ENCODE assay signal across 8 cellular contexts in the genomic region with DNA sequence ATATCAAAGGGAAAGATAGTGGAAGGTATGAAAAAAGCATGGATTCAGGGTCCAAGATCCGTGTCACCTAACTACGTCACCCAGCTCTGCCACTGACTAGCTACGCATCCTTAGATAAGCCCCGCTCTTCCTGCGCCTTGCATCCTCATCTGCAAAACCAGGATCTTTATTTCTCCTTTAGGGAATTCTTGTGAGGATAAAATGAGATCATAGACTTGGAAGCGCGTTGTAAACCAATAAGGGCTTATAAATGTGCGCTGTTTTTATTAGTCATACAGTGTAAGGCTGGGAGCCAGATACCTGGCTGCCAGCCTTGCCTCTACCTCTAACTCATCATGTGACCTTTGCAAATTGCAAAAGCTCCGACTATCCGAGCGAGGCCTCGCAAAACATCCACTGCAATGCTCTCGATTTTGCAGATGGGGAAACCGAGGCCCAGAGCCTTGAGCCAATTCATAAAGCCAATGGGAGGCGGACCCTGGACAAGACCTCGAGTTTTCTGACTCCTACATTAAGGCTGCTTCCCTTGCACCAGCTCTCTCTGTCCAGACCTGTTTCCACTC. TPM values are rescaled to one million over a fixed set of nuclear protein-coding genes. Genes with fewer than 3 reads are reported as not detected.
DNase-seq lines count a peak whose midpoint lies in the region; ATAC-seq and TF ChIP-seq lines count a peak whose summit lies in the region.

No MANE protein-coding gene starts in this region.

- H3K9me3 Mint-ChIP-seq in activated naive CD8-positive, alpha-beta T cell (ENCODE audit: low read depth): no peaks in the 10 kb centered on the region

- peaks cover 33% of the 10 kb centered on the region for H4K20me1 ChIP-seq in smooth muscle cell (ENCODE audit: low read depth)

- H3K36me3 ChIP-seq in KOPT-K1 (ENCODE audit: insufficient read depth, low read length) (peaks cover 41% of the 10 kb centered on the region), iPS-18a (ENCODE audit: control insufficient read depth, low read depth, low read length) (peaks cover 28% of the 10 kb centered on the region), smooth muscle cell (ENCODE audit: low read depth) (no peaks in the 10 kb centered on the region)

- WGBS in smooth muscle cell (ENCODE audit: low lambda C conversion rate): 9% methylated on average over 16 of the region's 16 CpGs

- peak; percentile 33 for DNase-seq in Caki2 (ENCODE audit: low read depth)
- no peak for DNase-seq in smooth muscle cell (lab: John Stamatoyannopoulos, UW; ENCODE audit: unreplicated experiment)
- DNase-seq in 8988T: no peak

- peak overlapping the region; percentile 91 for H3K4me3 Mint-ChIP-seq in activated naive CD8-positive, alpha-beta T cell

- peaks cover 41% of the 10 kb centered on the region for H3K4me1 Mint-ChIP-seq in activated naive CD8-positive, alpha-beta T cell (ENCODE audit: low read depth)

- peak overlapping the region; percentile 85 for H3K27ac ChIP-seq in KOPT-K1 (ENCODE audit: low read depth, low read length, poor library complexity, severe bottlenecking)
- H3K27ac ChIP-seq in iPS-18a (ENCODE audit: low read length): peak overlapping the region; percentile 38
- peak overlapping the region; percentile 85 for H3K27ac ChIP-seq in smooth muscle cell (ENCODE audit: low read depth)

- H3K4me1 ChIP-seq in iPS-18a (ENCODE audit: control insufficient read depth, low read depth, low read length): no peaks in the 10 kb centered on the region
- peaks cover 6% of the 10 kb centered on the region for H3K4me1 ChIP-seq in smooth muscle cell (ENCODE audit: low read depth)

- peak overlapping the region; percentile 64 for H2AFZ ChIP-seq in smooth muscle cell (ENCODE audit: low read depth)

- ATAC-seq in GM19395 (IDR thresholded peaks at IDR 0.05; ENCODE audit: unreplicated experiment): no peak
- ATAC-seq in GM21619 (IDR thresholded peaks at IDR 0.05; ENCODE audit: unreplicated experiment): no peak

- H3K4me2 ChIP-seq in smooth muscle cell: peak overlapping the region; percentile 89

- H3K9me3 ChIP-seq in KOPT-K1 (ENCODE audit: insufficient read depth, low read length, poor library complexity, severe bottlenecking): no peaks in the 10 kb centered on the region
- no peaks in the 10 kb centered on the region for H3K9me3 ChIP-seq in iPS-18a (ENCODE audit: control insufficient read depth, low read depth, low read length)
- no peaks in the 10 kb centered on the region for H3K9me3 ChIP-seq in smooth muscle cell (replicated peaks; ENCODE audit: low read depth)

- H3K79me2 ChIP-seq in smooth muscle cell (ENCODE audit: low read depth): peaks cover 25% of the 10 kb centered on the region

- peak overlapping the region; percentile 94 for H3K27ac Mint-ChIP-seq in activated naive CD8-positive, alpha-beta T cell

- H3K27me3 Mint-ChIP-seq in activated naive CD8-positive, alpha-beta T cell: no peaks in the 10 kb centered on the region

- peaks cover 7% of the 10 kb centered on the region for H3K27me3 ChIP-seq in iPS-18a (ENCODE audit: control insufficient read depth, insufficient read depth, low read length)
- peaks cover 5% of the 10 kb centered on the region for H3K27me3 ChIP-seq in smooth muscle cell (ENCODE audit: low read depth)

- H3K36me3 Mint-ChIP-seq in activated naive CD8-positive, alpha-beta T cell: peaks cover 13% of the 10 kb centered on the region

- in situ Hi-C loops in Caki2 (cut with HindIII; ENCODE audit: low pct_unique_long_range_greater_than_20kb, low sequenced_read_pairs): no loop called here

- H3K4me3 ChIP-seq in iPS-18a (ENCODE audit: low read length) (peak overlapping the region; percentile 96), smooth muscle cell (peak overlapping the region; percentile 76)

- H3K9ac ChIP-seq in iPS-18a (ENCODE audit: low read length) (peak overlapping the region; percentile 95), smooth muscle cell (ENCODE audit: low read depth) (peak overlapping the region; percentile 87)

- no peak for TF ChIP-seq CTCF in smooth muscle cell (IDR thresholded peaks at IDR 0.05; ENCODE audit: borderline replicate concordance, insufficient read depth, poor library complexity, severe bottlenecking)

- peaks cover 5% of the 10 kb centered on the region for H3F3A ChIP-seq in smooth muscle cell (ENCODE audit: low read depth)

RNA-seq across cellular contexts. Expression of gene PRPF19, which starts 0.8 kb away (rescaled TPM):
- 51.1 and 79.3 TPM in 2 replicates for total RNA-seq in Caki2 (2014; rRNA removed; shearing (Covaris generic); ENCODE audit: low replicate concordance)
- total RNA-seq in smooth muscle cell: 33.0 and 36.3 TPM in 2 replicates
- 10.2 and 14.1 TPM in 2 replicates for polyA plus RNA-seq in smooth muscle cell

RNA-seq across cellular contexts. Expression of gene TMEM109, which starts 8.3 kb away (rescaled TPM):
- total RNA-seq in Caki2 (2014; rRNA removed; shearing (Covaris generic); ENCODE audit: low replicate concordance): 10.2 and 18.2 TPM in 2 replicates
- total RNA-seq in smooth muscle cell: 19.8 and 48.5 TPM in 2 replicates
- 99.7 and 107 TPM in 2 replicates for polyA plus RNA-seq in smooth muscle cell

RNA-seq across cellular contexts. Expression of gene TMEM132A, which starts 18.6 kb away (rescaled TPM):
- 33.6 and 36.7 TPM in 2 replicates for total RNA-seq in Caki2 (2014; rRNA removed; shearing (Covaris generic); ENCODE audit: low replicate concordance)
- total RNA-seq in smooth muscle cell: 40.7 and 46.6 TPM in 2 replicates
- polyA plus RNA-seq in smooth muscle cell: 91.3 and 108 TPM in 2 replicates

RNA-seq across cellular contexts. Expression of gene ZP1, which starts 38.3 kb away (rescaled TPM):
- not detected in 2 replicates for total RNA-seq in Caki2 (2014; rRNA removed; shearing (Covaris generic); ENCODE audit: low replicate concordance)
- total RNA-seq in smooth muscle cell: 0.94 TPM in 1 of 2 replicates, not detected in the other
- 1.4 and 2.9 TPM in 2 replicates for polyA plus RNA-seq in smooth muscle cell

RNA-seq across cellular contexts. Expression of gene SLC15A3, which starts 46.3 kb away (rescaled TPM):
- total RNA-seq in Caki2 (2014; rRNA removed; shearing (Covaris generic); ENCODE audit: low replicate concordance): not detected in 2 replicates
- 0.27 and 0.99 TPM in 2 replicates for total RNA-seq in smooth muscle cell
- polyA plus RNA-seq in smooth muscle cell: 0.33 and 2.4 TPM in 2 replicates
